In genomic region chr4:64000241-64000640, GRCh38 we compare ENCODE assay signal across 24 cellular contexts.
"Had no signal": no experiment of that assay in that cellular context is flagged by ENCODE, and none has a peak within 500 bp of the region (broad histone marks: within the 10 kb centered on the region; RNA-seq: fewer than 3 reads in every experiment).

No MANE protein-coding gene starts in this region.

- H3K27me3 ChIP-seq: esophagus squamous epithelium, heart left ventricle, hepatocyte, left lung, neural progenitor cell, right atrium auricular region, stomach, thyroid gland had no signal

- H3K4me3 Mint-ChIP-seq: effector memory CD8-positive, alpha-beta T cell; naive thymus-derived CD4-positive, alpha-beta T cell; nephron; neural progenitor cell; stimulated activated effector memory CD8-positive, alpha-beta T cell treated with anti-CD3 and anti-CD28 coated beads, Interleukin-12 subunit alpha, Interleukin-12 subunit beta, amount 100 ng/mL, for 72 hours had no signal

- H3K4me1 Mint-ChIP-seq: naive thymus-derived CD4-positive, alpha-beta T cell; nephron; neural progenitor cell; stimulated activated effector memory CD8-positive, alpha-beta T cell treated with anti-CD3 and anti-CD28 coated beads, Interleukin-12 subunit alpha, Interleukin-12 subunit beta, amount 100 ng/mL, for 72 hours had no signal

- DNase-seq: cortex of kidney; effector memory CD8-positive, alpha-beta T cell; erythroblast; esophagus squamous epithelium; heart left ventricle; left cardiac atrium; left lung; mesendoderm; midbrain; naive thymus-derived CD4-positive, alpha-beta T cell; stimulated activated CD4-positive, alpha-beta T cell treated with anti-CD3 and anti-CD28 coated beads, Interleukin-2, amount 100 ng/mL, for 24 hours; stimulated activated CD4-positive, alpha-beta T cell treated with anti-CD3 and anti-CD28 coated beads, Interleukin-4, amount 100 ng/mL, for 24 hours; stimulated activated naive CD4-positive, alpha-beta T cell treated with Interleukin-2 at 50 U/mL for 16 hours; stomach; thyroid gland; trophoblast cell had no signal

- H3K4me2 ChIP-seq: hepatocyte, neural progenitor cell had no signal

- H3K27ac ChIP-seq: esophagus squamous epithelium, heart left ventricle, hepatocyte, left lung, neural progenitor cell, parathyroid adenoma, right atrium auricular region, stomach, thyroid gland had no signal

- H3K4me1 ChIP-seq: esophagus squamous epithelium, heart left ventricle, left lung, neural progenitor cell, parathyroid adenoma, right atrium auricular region, stomach, thyroid gland had no signal

- H3K4me3 ChIP-seq: esophagus squamous epithelium, heart left ventricle, hepatocyte, left lung, neural progenitor cell, right atrium auricular region, stomach, thyroid gland had no signal

- H3K27ac Mint-ChIP-seq: effector memory CD8-positive, alpha-beta T cell; naive thymus-derived CD4-positive, alpha-beta T cell; nephron; neural progenitor cell; progenitor cell of endocrine pancreas; stimulated activated effector memory CD8-positive, alpha-beta T cell treated with anti-CD3 and anti-CD28 coated beads, Interleukin-12 subunit alpha, Interleukin-12 subunit beta, amount 100 ng/mL, for 72 hours had no signal

- H3K9ac ChIP-seq: neural progenitor cell, parathyroid adenoma had no signal

- H3K36me3 ChIP-seq: esophagus squamous epithelium, heart left ventricle, left lung, neural progenitor cell, right atrium auricular region, stomach, thyroid gland had no signal

- ATAC-seq: effector memory CD8-positive, alpha-beta T cell; heart left ventricle; left cardiac atrium; left lung; naive thymus-derived CD4-positive, alpha-beta T cell; sciatic nerve; stimulated activated effector memory CD8-positive, alpha-beta T cell treated with anti-CD3 and anti-CD28 coated beads, Interleukin-12 subunit alpha, Interleukin-12 subunit beta, amount 100 ng/mL, for 72 hours had no signal

- H3K27me3 Mint-ChIP-seq: effector memory CD8-positive, alpha-beta T cell; naive thymus-derived CD4-positive, alpha-beta T cell; progenitor cell of endocrine pancreas had no signal

- H3K36me3 Mint-ChIP-seq: naive thymus-derived CD4-positive, alpha-beta T cell; stimulated activated effector memory CD8-positive, alpha-beta T cell treated with anti-CD3 and anti-CD28 coated beads, Interleukin-12 subunit alpha, Interleukin-12 subunit beta, amount 100 ng/mL, for 72 hours had no signal

- H2AFZ ChIP-seq: hepatocyte, neural progenitor cell, parathyroid adenoma had no signal

- H3K9me3 ChIP-seq: esophagus squamous epithelium, right atrium auricular region, stomach, thyroid gland had no signal

- H3K79me2 ChIP-seq: hepatocyte, parathyroid adenoma had no signal
